ENCODE assay signal across 1 cellular context in the genomic region with DNA sequence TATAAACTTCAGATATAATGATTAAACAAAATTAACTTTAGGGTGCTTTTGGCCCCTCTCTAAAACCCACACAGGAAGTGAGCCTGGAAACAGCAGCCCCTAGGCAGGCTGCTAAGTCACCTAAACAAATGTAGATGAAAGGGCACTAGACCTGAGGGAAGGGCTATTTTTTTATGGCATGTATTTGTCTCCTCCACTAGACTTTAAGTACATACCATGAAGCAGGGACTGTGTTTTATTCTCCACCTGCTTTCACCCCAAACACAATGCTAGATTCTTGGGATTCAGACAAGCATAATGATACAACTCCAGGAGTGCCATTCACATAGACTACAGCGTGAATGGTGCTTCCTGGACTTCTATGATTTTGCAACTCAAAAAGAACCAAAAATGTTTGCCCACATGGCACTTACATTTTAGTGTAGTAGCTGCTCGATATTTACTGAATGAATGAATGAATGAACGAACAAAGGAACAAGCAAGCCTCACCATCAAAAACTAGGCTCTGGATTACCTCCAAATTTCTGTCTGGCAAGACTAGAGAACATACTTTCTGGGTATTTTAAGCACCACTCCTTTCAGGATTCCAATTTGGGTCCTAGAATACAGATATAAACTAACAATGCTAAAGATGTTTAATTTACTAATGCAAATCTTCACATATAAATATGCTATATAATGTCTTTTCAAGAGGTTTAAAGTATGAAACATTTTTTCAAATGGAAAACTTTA.
TF ChIP-seq lines count a peak whose summit lies in the region.

No MANE protein-coding gene starts in this region.

TF ChIP-seq in GM12878, 131 proteins besides CTCF, POLR2A, EP300 and RAD21 (continued from another document):
- TF ChIP-seq, protein P1, sequence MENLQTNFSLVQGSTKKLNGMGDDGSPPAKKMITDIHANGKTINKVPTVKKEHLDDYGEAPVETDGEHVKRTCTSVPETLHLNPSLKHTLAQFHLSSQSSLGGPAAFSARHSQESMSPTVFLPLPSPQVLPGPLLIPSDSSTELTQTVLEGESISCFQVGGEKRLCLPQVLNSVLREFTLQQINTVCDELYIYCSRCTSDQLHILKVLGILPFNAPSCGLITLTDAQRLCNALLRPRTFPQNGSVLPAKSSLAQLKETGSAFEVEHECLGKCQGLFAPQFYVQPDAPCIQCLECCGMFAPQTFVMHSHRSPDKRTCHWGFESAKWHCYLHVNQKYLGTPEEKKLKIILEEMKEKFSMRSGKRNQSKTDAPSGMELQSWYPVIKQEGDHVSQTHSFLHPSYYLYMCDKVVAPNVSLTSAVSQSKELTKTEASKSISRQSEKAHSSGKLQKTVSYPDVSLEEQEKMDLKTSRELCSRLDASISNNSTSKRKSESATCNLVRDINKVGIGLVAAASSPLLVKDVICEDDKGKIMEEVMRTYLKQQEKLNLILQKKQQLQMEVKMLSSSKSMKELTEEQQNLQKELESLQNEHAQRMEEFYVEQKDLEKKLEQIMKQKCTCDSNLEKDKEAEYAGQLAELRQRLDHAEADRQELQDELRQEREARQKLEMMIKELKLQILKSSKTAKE (IDR thresholded peaks at IDR 0.05; ENCODE audit: low read depth, poor library complexity, severe bottlenecking), result no peak
